10 cellular contexts compared by ENCODE assay signal in genomic region chr11:33733978-33734377, GRCh38. TPM values are rescaled to one million over a fixed set of nuclear protein-coding genes. Genes with fewer than 3 reads are reported as not detected.
DNase-seq lines count a peak whose midpoint lies in the region; ATAC-seq and TF ChIP-seq lines count a peak whose summit lies in the region.
"Had no signal": no experiment of that assay in that cellular context is flagged by ENCODE, and none has a peak within 500 bp of the region (broad histone marks: within the 10 kb centered on the region; RNA-seq: fewer than 3 reads in every experiment).

No MANE protein-coding gene starts in this region.

- peaks cover 15% of the 10 kb centered on the region for H3K36me3 Mint-ChIP-seq in stimulated activated naive CD8-positive, alpha-beta T cell treated with anti-CD3 and anti-CD28 coated beads, Interleukin-15, Interleukin-2, amounts not matched to agents 100 ng/mL and 50 ng/mL, for 24 hours (ENCODE audit: low read depth)

- peaks cover 13% of the 10 kb centered on the region for H3K27me3 Mint-ChIP-seq in stimulated activated naive CD8-positive, alpha-beta T cell treated with anti-CD3 and anti-CD28 coated beads, Interleukin-15, Interleukin-2, amounts not matched to agents 100 ng/mL and 50 ng/mL, for 24 hours
- peaks cover 10% of the 10 kb centered on the region for H3K27me3 Mint-ChIP-seq in stimulated activated naive CD8-positive, alpha-beta T cell treated with anti-CD3 and anti-CD28 coated beads, Interleukin-15, amount 100 ng/mL, for 72 hours

- H3K9me3 ChIP-seq in body of pancreas (no peaks in the 10 kb centered on the region), lower lobe of right lung (no peaks in the 10 kb centered on the region), vagina (no peaks in the 10 kb centered on the region)

- H3K27ac Mint-ChIP-seq in stimulated activated naive CD8-positive, alpha-beta T cell treated with anti-CD3 and anti-CD28 coated beads, Interleukin-15, Interleukin-2, amounts not matched to agents 100 ng/mL and 50 ng/mL, for 24 hours: no peak overlapping the region
- no peak overlapping the region for H3K27ac Mint-ChIP-seq in stimulated activated naive CD8-positive, alpha-beta T cell treated with anti-CD3 and anti-CD28 coated beads, Interleukin-15, amount 100 ng/mL, for 72 hours

- H3K4me1 ChIP-seq in body of pancreas (peaks cover 38% of the 10 kb centered on the region), lower lobe of right lung (peaks cover 55% of the 10 kb centered on the region), vagina (peaks cover 75% of the 10 kb centered on the region)

- H3K36me3 ChIP-seq in body of pancreas (replicated peaks in 1 of 2; ENCODE audit: insufficient read depth in 1 of 2, low read depth in 2 of 2) (no peaks in the 10 kb centered on the region), lower lobe of right lung (peaks cover 14% of the 10 kb centered on the region), vagina (no peaks in the 10 kb centered on the region)

- H3K4me3 ChIP-seq in body of pancreas: no peak overlapping the region
- H3K4me3 ChIP-seq in lower lobe of right lung: peak overlapping the region; percentile 98
- H3K4me3 ChIP-seq in vagina: peak overlapping the region; percentile 91 to 99

- ATAC-seq in stimulated activated naive CD8-positive, alpha-beta T cell treated with anti-CD3 and anti-CD28 coated beads, Interleukin-15, amount 100 ng/mL, for 72 hours: no peak
- ATAC-seq in body of pancreas (no peak), lower lobe of right lung (no peak), GM21723 (IDR thresholded peaks at IDR 0.05; ENCODE audit: unreplicated experiment) (no peak), GM21423 (IDR thresholded peaks at IDR 0.05; ENCODE audit: unreplicated experiment) (no peak)

- H3K9me3 Mint-ChIP-seq in stimulated activated naive CD8-positive, alpha-beta T cell treated with anti-CD3 and anti-CD28 coated beads, Interleukin-15, Interleukin-2, amounts not matched to agents 100 ng/mL and 50 ng/mL, for 24 hours: no peaks in the 10 kb centered on the region
- no peaks in the 10 kb centered on the region for H3K9me3 Mint-ChIP-seq in stimulated activated naive CD8-positive, alpha-beta T cell treated with anti-CD3 and anti-CD28 coated beads, Interleukin-15, amount 100 ng/mL, for 72 hours

- TF ChIP-seq CTCF in body of pancreas (IDR thresholded peaks at IDR 0.05) (no peak), lower lobe of right lung (IDR thresholded peaks at IDR 0.05) (no peak), vagina (IDR thresholded peaks at IDR 0.05) (no peak)

- H3K4me3 Mint-ChIP-seq in stimulated activated naive CD8-positive, alpha-beta T cell treated with anti-CD3 and anti-CD28 coated beads, Interleukin-15, Interleukin-2, amounts not matched to agents 100 ng/mL and 50 ng/mL, for 24 hours: peak overlapping the region; percentile 21
- peak overlapping the region in 1 of 2 donors; percentile 30 for H3K4me3 Mint-ChIP-seq in stimulated activated naive CD8-positive, alpha-beta T cell treated with anti-CD3 and anti-CD28 coated beads, Interleukin-15, amount 100 ng/mL, for 72 hours

- H3K27me3 ChIP-seq in body of pancreas (no peaks in the 10 kb centered on the region), lower lobe of right lung (ENCODE audit: low read depth) (no peaks in the 10 kb centered on the region), vagina (no peaks in the 10 kb centered on the region)

- DNase-seq in stimulated activated naive CD8-positive, alpha-beta T cell treated with anti-CD3 and anti-CD28 coated beads, Interleukin-15, amount 100 ng/mL, for 72 hours: no peak
- DNase-seq in body of pancreas: no peak
- no peak for DNase-seq in lower lobe of right lung
- no peak for DNase-seq in vagina (ENCODE audit: extremely low spot score in 2 of 2)
- no peak for DNase-seq in UCSD-AML1 (lab: John Stamatoyannopoulos, UW; ENCODE audit: unreplicated experiment)
- DNase-seq: NCI-H1694 treated with DMSO at 0.1 percent for 48 hours; stimulated activated CD4-positive, alpha-beta T cell treated with anti-CD3 and anti-CD28 coated beads, Interleukin-4, amount 100 ng/mL, for 4 hours had no signal

- WGBS in body of pancreas, 2 donors: 61 to 77% methylated on average over 6 of the region's 6 CpGs

- intact Hi-C loops in body of pancreas (cut with DNase I) (no loop called here), lower lobe of right lung (cut with DNase I) (no loop called here), vagina (cut with DNase I) (loop anchor here (10.0 kb wide), 1 partner anchor 1861 kb away; no protein-coding TSS in a partner anchor)

- peaks cover 49% of the 10 kb centered on the region for H3K4me1 Mint-ChIP-seq in stimulated activated naive CD8-positive, alpha-beta T cell treated with anti-CD3 and anti-CD28 coated beads, Interleukin-15, Interleukin-2, amounts not matched to agents 100 ng/mL and 50 ng/mL, for 24 hours (ENCODE audit: low read depth)
- peaks cover 50% of the 10 kb centered on the region for H3K4me1 Mint-ChIP-seq in stimulated activated naive CD8-positive, alpha-beta T cell treated with anti-CD3 and anti-CD28 coated beads, Interleukin-15, amount 100 ng/mL, for 72 hours

- H3K27ac ChIP-seq in body of pancreas (peak overlapping the region in 3 of 4 donors; percentile 85 to 93 (median 91)), lower lobe of right lung (peak overlapping the region; percentile 97), vagina (peak overlapping the region; percentile 97)

- TF ChIP-seq POLR2A in body of pancreas (IDR thresholded peaks at IDR 0.05): no peak
- TF ChIP-seq POLR2A in vagina (IDR thresholded peaks at IDR 0.05): no peak

RNA-seq across cellular contexts. Expression of gene CD59, which starts 2.2 kb away (rescaled TPM):
- total RNA-seq in body of pancreas: 100 to 1,000 TPM in 1 of 2 donors, 10 to 100 TPM in 1; 68.2 to 194 TPM
- total RNA-seq in lower lobe of right lung: 816 TPM
- total RNA-seq in vagina: 272 TPM

RNA-seq across cellular contexts. Expression of gene C11orf91, which starts 33.4 kb away (rescaled TPM):
- total RNA-seq in body of pancreas (not detected), lower lobe of right lung (not detected), vagina (not detected)

RNA-seq across cellular contexts. Expression of gene FBXO3, which starts 40.3 kb away (rescaled TPM):
- total RNA-seq in body of pancreas (10 to 100 TPM; 24.7 to 40.5 TPM), lower lobe of right lung (32.6 TPM), vagina (29.7 TPM)

Comparison
In these comparisons a context has a peak if more than half of its experiments do, and no peak if none do; other contexts are left out.
1. H3K4me3 ChIP-seq: peak in lower lobe of right lung (single experiment) and vagina (2 of 2); none in body of pancreas (0 of 2).
2. Peak in every context shown above with its lines, with median percentiles within 50 percentile points of each other: H3K27ac ChIP-seq.